Comparison of ENCODE assay signal across 23 cellular contexts in the genomic region with DNA sequence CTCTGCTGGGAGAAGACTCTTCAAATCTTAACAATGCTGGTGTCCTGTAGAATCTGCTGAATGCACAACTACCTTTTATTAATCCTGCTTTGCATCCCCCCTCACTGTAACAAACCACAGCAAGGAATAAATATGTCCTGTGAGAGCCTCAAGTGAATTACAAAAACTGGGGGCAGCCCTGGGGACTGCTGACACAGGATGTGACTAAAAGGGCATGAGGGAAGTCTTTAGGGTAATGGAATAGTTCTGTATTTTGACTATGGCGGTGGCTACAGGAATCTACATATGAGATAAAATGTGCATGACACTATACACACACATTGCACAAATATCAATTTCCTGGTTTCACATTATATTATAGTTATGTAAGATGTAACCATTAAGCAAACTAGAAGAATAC. TPM values are rescaled to one million over a fixed set of nuclear protein-coding genes. Genes with fewer than 3 reads are reported as not detected.
A peak's percentile ranks its signal among the peaks of the same experiment; 100 is the strongest.
DNase-seq lines count a peak whose midpoint lies in the region; ATAC-seq and TF ChIP-seq lines count a peak whose summit lies in the region.
"Had no signal": no experiment of that assay in that cellular context is flagged by ENCODE, and none has a peak within 500 bp of the region (broad histone marks: within the 10 kb centered on the region; RNA-seq: fewer than 3 reads in every experiment).

No MANE protein-coding gene starts in this region.

- H3K36me3 ChIP-seq in Panc1 (ENCODE audit: control insufficient read depth, insufficient read depth, low read length) (no peaks in the 10 kb centered on the region), upper lobe of left lung (peaks cover 0 to 26% (median 0%) of the 10 kb centered on the region in 4 donors), ascending aorta (peaks cover 0 to 24% of the 10 kb centered on the region in 2 donors)

- CTCF ChIA-PET in Panc1 (lab: Charles Lee), result no interaction called here

- TSS peak; percentile 1 for BruUV-seq in Panc1 (replicated peaks; lab: Mats Ljungman, UMichigan)

- TF ChIP-seq CTCF in Panc1 (IDR thresholded peaks at IDR 0.05) (no peak), upper lobe of left lung (IDR thresholded peaks at IDR 0.05) (no peak), ascending aorta (IDR thresholded peaks at IDR 0.05) (no peak)

- H3K9me3 ChIP-seq in Panc1 (ENCODE audit: control insufficient read depth, insufficient read depth, low read depth, low read length) (no peaks in the 10 kb centered on the region), upper lobe of left lung (no peaks in the 10 kb centered on the region), ascending aorta (no peaks in the 10 kb centered on the region)
- H3K9me3 ChIP-seq: Caco-2, gastroesophageal sphincter had no signal

- no peaks in the 10 kb centered on the region for H3K27me3 ChIP-seq in Panc1 (ENCODE audit: control insufficient read depth, insufficient read depth, low read length)
- H3K27me3 ChIP-seq in upper lobe of left lung, result no peaks in the 10 kb centered on the region
- H3K27me3 ChIP-seq in ascending aorta, result no peaks in the 10 kb centered on the region
- H3K27me3 ChIP-seq: gastroesophageal sphincter had no signal

- no peak overlapping the region for H3K4me3 Mint-ChIP-seq in activated T-cell treated with anti-CD3 and anti-CD28 coated beads, Interleukin-2, amount 50 U/mL, for 72 hours
- H3K4me3 Mint-ChIP-seq in stimulated activated naive CD8-positive, alpha-beta T cell treated with anti-CD3 and anti-CD28 coated beads, Interleukin-15, amount 100 ng/mL, for 72 hours, result no peak overlapping the region
- H3K4me3 Mint-ChIP-seq: B cell; dendritic cell treated with granulocyte-macrophage colony-stimulating factor and Interleukin-4, amounts not matched to agents 40 ng/mL and 50 ng/mL, for 4 days; type B pancreatic cell had no signal

- H3K4me1 Mint-ChIP-seq in activated T-cell treated with anti-CD3 and anti-CD28 coated beads, Interleukin-2, amount 50 U/mL, for 72 hours (ENCODE audit: low read depth), result peaks cover 40% of the 10 kb centered on the region
- peaks cover 62% of the 10 kb centered on the region for H3K4me1 Mint-ChIP-seq in stimulated activated naive CD8-positive, alpha-beta T cell treated with anti-CD3 and anti-CD28 coated beads, Interleukin-15, amount 100 ng/mL, for 72 hours

- H3K36me3 Mint-ChIP-seq in activated T-cell treated with anti-CD3 and anti-CD28 coated beads, Interleukin-2, amount 50 U/mL, for 72 hours (ENCODE audit: insufficient read depth in 2 of 2), result peaks cover 2 to 13% of the 10 kb centered on the region in 2 donors

- no peak for DNase-seq in activated T-cell treated with anti-CD3 and anti-CD28 coated beads, Interleukin-2, amount 50 U/mL, for 72 hours
- no peak for DNase-seq in activated T-cell treated with anti-CD3 and anti-CD28 coated beads, Interleukin-2, amount 50 U/mL, for 48 hours
- DNase-seq in Panc1 (ENCODE audit: low read depth, low spot score) (no peak), germinal center (ENCODE audit: low spot score) (peak; percentile 16), cerebellar nuclear complex (lab: John Stamatoyannopoulos, UW) (no peak), upper lobe of left lung (no peak), ascending aorta (ENCODE audit: low spot score in 2 of 2) (no peak)
- DNase-seq in stimulated activated naive CD8-positive, alpha-beta T cell treated with anti-CD3 and anti-CD28 coated beads, Interleukin-15, amount 100 ng/mL, for 72 hours, result no peak
- DNase-seq: activated naive CD4-positive, alpha-beta T cell treated with anti-CD3 and anti-CD28 coated beads, Interleukin-2, amount 50 U/mL, for 16 hours; Caco-2; GDM1; hypothalamus; NCI-H1417 treated with DMSO at 0.1 percent for 48 hours; occipital lobe; T-helper 1 cell had no signal

- H3K27ac ChIP-seq in Panc1 (ENCODE audit: low read length) (no peak overlapping the region), upper lobe of left lung (no peak overlapping the region), ascending aorta (no peak overlapping the region)
- H3K27ac ChIP-seq: gastroesophageal sphincter, RWPE1 had no signal

- TF ChIP-seq EP300 in upper lobe of left lung (IDR thresholded peaks at IDR 0.05), result no peak

- H3K27me3 Mint-ChIP-seq in activated T-cell treated with anti-CD3 and anti-CD28 coated beads, Interleukin-2, amount 50 U/mL, for 72 hours (ENCODE audit: low read depth), result no peaks in the 10 kb centered on the region
- H3K27me3 Mint-ChIP-seq in stimulated activated naive CD8-positive, alpha-beta T cell treated with anti-CD3 and anti-CD28 coated beads, Interleukin-15, amount 100 ng/mL, for 72 hours, result no peaks in the 10 kb centered on the region
- H3K27me3 Mint-ChIP-seq: B cell; dendritic cell treated with granulocyte-macrophage colony-stimulating factor and Interleukin-4, amounts not matched to agents 40 ng/mL and 50 ng/mL, for 4 days; IgD-negative memory B cell; type B pancreatic cell had no signal

- no peak overlapping the region for H3K4me3 ChIP-seq in Panc1 (ENCODE audit: low read depth in 2 of 2, low read length in 2 of 2)
- H3K4me3 ChIP-seq in upper lobe of left lung, result no peak overlapping the region
- no peak overlapping the region for H3K4me3 ChIP-seq in ascending aorta
- H3K4me3 ChIP-seq: gastroesophageal sphincter had no signal

- 67 to 72% methylated on average over 1 of the region's 1 CpG for WGBS in upper lobe of left lung, 2 donors

- H3K4me1 ChIP-seq in Panc1 (ENCODE audit: control insufficient read depth, insufficient read depth, low read length), result peaks cover 3% of the 10 kb centered on the region
- H3K4me1 ChIP-seq in upper lobe of left lung, result peaks cover 0 to 28% (median 6%) of the 10 kb centered on the region in 4 donors
- H3K4me1 ChIP-seq in ascending aorta, result no peaks in the 10 kb centered on the region

- intact Hi-C loops in Panc1 (cut with micrococcal nuclease; ENCODE audit: unreplicated experiment) (no loop called here), ascending aorta (cut with DNase I) (no loop called here)

- in situ Hi-C loops in Panc1 (cut with HindIII; ENCODE audit: low pct_unique_long_range_greater_than_20kb, low sequenced_read_pairs), result no loop called here

- POLR2A ChIA-PET in Panc1 (lab: Charles Lee), result no interaction called here

- no peak for TF ChIP-seq POLR2A in upper lobe of left lung (IDR thresholded peaks at IDR 0.05)

- peak overlapping the region; percentile 85 for H3K27ac Mint-ChIP-seq in activated T-cell treated with anti-CD3 and anti-CD28 coated beads, Interleukin-2, amount 50 U/mL, for 72 hours
- H3K27ac Mint-ChIP-seq in stimulated activated naive CD8-positive, alpha-beta T cell treated with anti-CD3 and anti-CD28 coated beads, Interleukin-15, amount 100 ng/mL, for 72 hours, result peak overlapping the region; percentile 26 to 82
- H3K27ac Mint-ChIP-seq: B cell; dendritic cell treated with granulocyte-macrophage colony-stimulating factor and Interleukin-4, amounts not matched to agents 40 ng/mL and 50 ng/mL, for 4 days had no signal

- ATAC-seq in activated T-cell treated with anti-CD3 and anti-CD28 coated beads, Interleukin-2, amount 50 U/mL, for 72 hours (replicated peaks in 1 of 2), result peak in 1 of 2 donors; percentile 81
- ATAC-seq in Panc1 (no peak), upper lobe of left lung (ENCODE audit: low FRiP score in 2 of 2) (no peak)
- ATAC-seq in stimulated activated naive CD8-positive, alpha-beta T cell treated with anti-CD3 and anti-CD28 coated beads, Interleukin-15, amount 100 ng/mL, for 72 hours, result peak; percentile 39
- ATAC-seq: gastroesophageal sphincter, HCT116, left lobe of liver had no signal

- no peaks in the 10 kb centered on the region for H3K9me3 Mint-ChIP-seq in activated T-cell treated with anti-CD3 and anti-CD28 coated beads, Interleukin-2, amount 50 U/mL, for 72 hours
- H3K9me3 Mint-ChIP-seq in stimulated activated naive CD8-positive, alpha-beta T cell treated with anti-CD3 and anti-CD28 coated beads, Interleukin-15, amount 100 ng/mL, for 72 hours, result no peaks in the 10 kb centered on the region
- H3K9me3 Mint-ChIP-seq: dendritic cell treated with granulocyte-macrophage colony-stimulating factor and Interleukin-4, amounts not matched to agents 40 ng/mL and 50 ng/mL, for 4 days; IgD-negative memory B cell; type B pancreatic cell had no signal

RNA-seq across cellular contexts. Expression of a gene that starts 45.0 kb away (rescaled TPM):
- total RNA-seq in activated T-cell treated with anti-CD3 and anti-CD28 coated beads, Interleukin-2, amount 50 U/mL, for 72 hours, result 10 to 100 TPM; 12.2 to 14.9 TPM
- total RNA-seq in Panc1 (2021; ENCODE audit: unreplicated experiment) (28.0 TPM), upper lobe of left lung (10 to 100 TPM in 5 of 6 donors, 1 to 10 TPM in 1; 6.1 to 38.8 (median 13.5) TPM), ascending aorta (12.5 TPM)
- 22.4 TPM for polyA plus RNA-seq in Panc1 (2012; ENCODE audit: insufficient read length)
